In the genomic region with DNA sequence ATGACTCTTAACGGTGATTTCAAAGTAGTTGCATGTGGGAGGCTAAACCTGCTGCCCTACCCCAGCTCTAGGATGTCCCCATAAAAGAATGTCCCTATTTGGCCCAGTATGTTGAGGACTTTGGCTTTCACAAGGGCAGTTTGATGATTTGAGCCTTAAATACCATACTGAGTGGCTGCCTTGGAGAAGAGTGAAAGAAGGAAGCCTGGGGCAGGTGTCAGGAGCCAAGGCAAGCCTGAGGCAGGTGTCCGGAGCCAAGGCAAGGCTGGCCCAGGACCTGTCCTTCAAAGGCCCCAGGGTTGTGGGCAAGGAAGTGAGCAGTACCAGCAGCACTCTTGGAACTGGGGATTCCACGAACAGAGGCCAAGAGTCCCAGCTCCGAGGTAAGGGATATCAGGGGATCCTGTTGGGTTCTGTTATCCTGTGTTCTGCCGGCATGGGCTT, we compare ENCODE assay signal across 1 cellular context.
TF ChIP-seq lines count a peak whose summit lies in the region.

No MANE protein-coding gene starts in this region.

TF ChIP-seq in HepG2, 621 proteins besides CTCF, POLR2A, EP300 and RAD21 (continues in another document):
- peak; percentile 34; the same call in 1 of the 2 replicates for TF ChIP-seq NFKB2 (CRISPR knock-in tag; IDR thresholded peaks at IDR 0.05; ENCODE audit: borderline replicate concordance)
- TF ChIP-seq ZNF501 (CRISPR knock-in tag; IDR thresholded peaks at IDR 0.05), result 0 out of 2 replicates have a peak, but pooled peaks have one; percentile 15
- TF ChIP-seq ZNF572 (CRISPR knock-in tag; IDR thresholded peaks at IDR 0.05), result 0 out of 2 replicates have a peak, but pooled peaks have one; percentile 66
- TF ChIP-seq, protein P1, sequence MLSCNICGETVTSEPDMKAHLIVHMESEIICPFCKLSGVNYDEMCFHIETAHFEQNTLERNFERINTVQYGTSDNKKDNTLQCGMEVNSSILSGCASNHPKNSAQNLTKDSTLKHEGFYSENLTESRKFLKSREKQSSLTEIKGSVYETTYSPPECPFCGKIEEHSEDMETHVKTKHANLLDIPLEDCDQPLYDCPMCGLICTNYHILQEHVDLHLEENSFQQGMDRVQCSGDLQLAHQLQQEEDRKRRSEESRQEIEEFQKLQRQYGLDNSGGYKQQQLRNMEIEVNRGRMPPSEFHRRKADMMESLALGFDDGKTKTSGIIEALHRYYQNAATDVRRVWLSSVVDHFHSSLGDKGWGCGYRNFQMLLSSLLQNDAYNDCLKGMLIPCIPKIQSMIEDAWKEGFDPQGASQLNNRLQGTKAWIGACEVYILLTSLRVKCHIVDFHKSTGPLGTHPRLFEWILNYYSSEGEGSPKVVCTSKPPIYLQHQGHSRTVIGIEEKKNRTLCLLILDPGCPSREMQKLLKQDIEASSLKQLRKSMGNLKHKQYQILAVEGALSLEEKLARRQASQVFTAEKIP (CRISPR knock-in tag; IDR thresholded peaks at IDR 0.05; ENCODE audit: borderline replicate concordance), result no peak
- TF ChIP-seq RBM22 (optimal IDR thresholded peaks at IDR 0.05; ENCODE audit: low read length), result peak; percentile 98
- no peak for TF ChIP-seq ATAD3A (CRISPR knock-in tag; IDR thresholded peaks at IDR 0.05)
- peak; percentile 45; the same call in 1 of the 2 replicates for TF ChIP-seq ZNF44 (CRISPR knock-in tag; IDR thresholded peaks at IDR 0.05)
- TF ChIP-seq, protein P2, sequence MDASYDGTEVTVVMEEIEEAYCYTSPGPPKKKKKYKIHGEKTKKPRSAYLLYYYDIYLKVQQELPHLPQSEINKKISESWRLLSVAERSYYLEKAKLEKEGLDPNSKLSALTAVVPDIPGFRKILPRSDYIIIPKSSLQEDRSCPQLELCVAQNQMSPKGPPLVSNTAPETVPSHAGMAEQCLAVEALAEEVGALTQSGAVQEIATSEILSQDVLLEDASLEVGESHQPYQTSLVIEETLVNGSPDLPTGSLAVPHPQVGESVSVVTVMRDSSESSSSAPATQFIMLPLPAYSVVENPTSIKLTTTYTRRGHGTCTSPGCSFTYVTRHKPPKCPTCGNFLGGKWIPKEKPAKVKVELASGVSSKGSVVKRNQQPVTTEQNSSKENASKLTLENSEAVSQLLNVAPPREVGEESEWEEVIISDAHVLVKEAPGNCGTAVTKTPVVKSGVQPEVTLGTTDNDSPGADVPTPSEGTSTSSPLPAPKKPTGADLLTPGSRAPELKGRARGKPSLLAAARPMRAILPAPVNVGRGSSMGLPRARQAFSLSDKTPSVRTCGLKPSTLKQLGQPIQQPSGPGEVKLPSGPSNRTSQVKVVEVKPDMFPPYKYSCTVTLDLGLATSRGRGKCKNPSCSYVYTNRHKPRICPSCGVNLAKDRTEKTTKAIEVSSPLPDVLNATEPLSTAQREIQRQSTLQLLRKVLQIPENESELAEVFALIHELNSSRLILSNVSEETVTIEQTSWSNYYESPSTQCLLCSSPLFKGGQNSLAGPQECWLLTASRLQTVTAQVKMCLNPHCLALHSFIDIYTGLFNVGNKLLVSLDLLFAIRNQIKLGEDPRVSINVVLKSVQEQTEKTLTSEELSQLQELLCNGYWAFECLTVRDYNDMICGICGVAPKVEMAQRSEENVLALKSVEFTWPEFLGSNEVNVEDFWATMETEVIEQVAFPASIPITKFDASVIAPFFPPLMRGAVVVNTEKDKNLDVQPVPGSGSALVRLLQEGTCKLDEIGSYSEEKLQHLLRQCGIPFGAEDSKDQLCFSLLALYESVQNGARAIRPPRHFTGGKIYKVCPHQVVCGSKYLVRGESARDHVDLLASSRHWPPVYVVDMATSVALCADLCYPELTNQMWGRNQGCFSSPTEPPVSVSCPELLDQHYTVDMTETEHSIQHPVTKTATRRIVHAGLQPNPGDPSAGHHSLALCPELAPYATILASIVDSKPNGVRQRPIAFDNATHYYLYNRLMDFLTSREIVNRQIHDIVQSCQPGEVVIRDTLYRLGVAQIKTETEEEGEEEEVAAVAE (CRISPR knock-in tag; IDR thresholded peaks at IDR 0.05; ENCODE audit: borderline replicate concordance), result no peak
- TF ChIP-seq KLF11 (CRISPR knock-in tag; IDR thresholded peaks at IDR 0.05), result no peak
- TF ChIP-seq ZEB1 (IDR thresholded peaks at IDR 0.05; ENCODE audit: insufficient replicate concordance, low read depth), result peak; percentile 57
- no peak for TF ChIP-seq ZNF569 (CRISPR knock-in tag; IDR thresholded peaks at IDR 0.05; ENCODE audit: borderline replicate concordance)
- TF ChIP-seq PAF1 (CRISPR knock-in tag; IDR thresholded peaks at IDR 0.05), result 0 out of 2 replicates have a peak, but pooled peaks have one; percentile 25
- TF ChIP-seq, protein P3, sequence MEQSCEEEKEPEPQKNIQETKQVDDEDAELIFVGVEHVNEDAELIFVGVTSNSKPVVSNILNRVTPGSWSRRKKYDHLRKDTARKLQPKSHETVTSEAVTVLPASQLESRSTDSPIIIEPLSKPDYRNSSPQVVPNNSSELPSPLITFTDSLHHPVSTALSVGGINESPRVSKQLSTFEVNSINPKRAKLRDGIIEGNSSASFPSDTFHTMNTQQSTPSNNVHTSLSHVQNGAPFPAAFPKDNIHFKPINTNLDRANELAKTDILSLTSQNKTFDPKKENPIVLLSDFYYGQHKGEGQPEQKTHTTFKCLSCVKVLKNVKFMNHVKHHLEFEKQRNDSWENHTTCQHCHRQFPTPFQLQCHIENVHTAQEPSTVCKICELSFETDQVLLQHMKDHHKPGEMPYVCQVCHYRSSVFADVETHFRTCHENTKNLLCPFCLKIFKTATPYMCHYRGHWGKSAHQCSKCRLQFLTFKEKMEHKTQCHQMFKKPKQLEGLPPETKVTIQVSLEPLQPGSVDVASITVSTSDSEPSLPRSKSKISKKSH (CRISPR knock-in tag; IDR thresholded peaks at IDR 0.05; ENCODE audit: borderline replicate concordance), result no peak
- TF ChIP-seq NR1H2 (CRISPR knock-in tag; IDR thresholded peaks at IDR 0.05; ENCODE audit: borderline replicate concordance, low read depth), result no peak
- peak; percentile 73 for TF ChIP-seq AGO2 (optimal IDR thresholded peaks at IDR 0.05; ENCODE audit: low read depth, low read length)
- no peak for TF ChIP-seq RORA (CRISPR knock-in tag; IDR thresholded peaks at IDR 0.05)
- TF ChIP-seq MED13 (CRISPR knock-in tag; IDR thresholded peaks at IDR 0.05), result no peak
- TF ChIP-seq, protein P4, sequence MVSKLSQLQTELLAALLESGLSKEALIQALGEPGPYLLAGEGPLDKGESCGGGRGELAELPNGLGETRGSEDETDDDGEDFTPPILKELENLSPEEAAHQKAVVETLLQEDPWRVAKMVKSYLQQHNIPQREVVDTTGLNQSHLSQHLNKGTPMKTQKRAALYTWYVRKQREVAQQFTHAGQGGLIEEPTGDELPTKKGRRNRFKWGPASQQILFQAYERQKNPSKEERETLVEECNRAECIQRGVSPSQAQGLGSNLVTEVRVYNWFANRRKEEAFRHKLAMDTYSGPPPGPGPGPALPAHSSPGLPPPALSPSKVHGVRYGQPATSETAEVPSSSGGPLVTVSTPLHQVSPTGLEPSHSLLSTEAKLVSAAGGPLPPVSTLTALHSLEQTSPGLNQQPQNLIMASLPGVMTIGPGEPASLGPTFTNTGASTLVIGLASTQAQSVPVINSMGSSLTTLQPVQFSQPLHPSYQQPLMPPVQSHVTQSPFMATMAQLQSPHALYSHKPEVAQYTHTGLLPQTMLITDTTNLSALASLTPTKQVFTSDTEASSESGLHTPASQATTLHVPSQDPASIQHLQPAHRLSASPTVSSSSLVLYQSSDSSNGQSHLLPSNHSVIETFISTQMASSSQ (IDR thresholded peaks at IDR 0.05; ENCODE audit: low read depth), result no peak
- TF ChIP-seq, protein P4 (CRISPR knock-in tag; IDR thresholded peaks at IDR 0.05; ENCODE audit: borderline replicate concordance), result no peak
- TF ChIP-seq ZNF891 (CRISPR knock-in tag; IDR thresholded peaks at IDR 0.05), result peak; percentile 94
- TF ChIP-seq HOXA7 (CRISPR knock-in tag; IDR thresholded peaks at IDR 0.05), result no peak
- TF ChIP-seq TBP (CRISPR knock-in tag; IDR thresholded peaks at IDR 0.05), result no peak
- TF ChIP-seq, protein P5, sequence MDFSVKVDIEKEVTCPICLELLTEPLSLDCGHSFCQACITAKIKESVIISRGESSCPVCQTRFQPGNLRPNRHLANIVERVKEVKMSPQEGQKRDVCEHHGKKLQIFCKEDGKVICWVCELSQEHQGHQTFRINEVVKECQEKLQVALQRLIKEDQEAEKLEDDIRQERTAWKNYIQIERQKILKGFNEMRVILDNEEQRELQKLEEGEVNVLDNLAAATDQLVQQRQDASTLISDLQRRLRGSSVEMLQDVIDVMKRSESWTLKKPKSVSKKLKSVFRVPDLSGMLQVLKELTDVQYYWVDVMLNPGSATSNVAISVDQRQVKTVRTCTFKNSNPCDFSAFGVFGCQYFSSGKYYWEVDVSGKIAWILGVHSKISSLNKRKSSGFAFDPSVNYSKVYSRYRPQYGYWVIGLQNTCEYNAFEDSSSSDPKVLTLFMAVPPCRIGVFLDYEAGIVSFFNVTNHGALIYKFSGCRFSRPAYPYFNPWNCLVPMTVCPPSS (IDR thresholded peaks at IDR 0.05), result no peak
- no peak for TF ChIP-seq EZH2 (conservative IDR thresholded peaks at IDR 0.05; ENCODE audit: low read depth, low read length)
- 0 out of 2 replicates have a peak, but pooled peaks have one; percentile 27 for TF ChIP-seq EED (CRISPR knock-in tag; IDR thresholded peaks at IDR 0.05)
- TF ChIP-seq SOX5 (CRISPR knock-in tag; IDR thresholded peaks at IDR 0.05; ENCODE audit: borderline replicate concordance), result no peak
- no peak for TF ChIP-seq ZFP41 (CRISPR knock-in tag; IDR thresholded peaks at IDR 0.05; ENCODE audit: borderline replicate concordance)
- TF ChIP-seq ONECUT2 (CRISPR knock-in tag; IDR thresholded peaks at IDR 0.05), result no peak
- no peak for TF ChIP-seq STAT5B (CRISPR knock-in tag; IDR thresholded peaks at IDR 0.05)
- TF ChIP-seq ZNF546 (CRISPR knock-in tag; conservative IDR thresholded peaks at IDR 0.05), result no peak
- TF ChIP-seq ZNF614 (CRISPR knock-in tag; IDR thresholded peaks at IDR 0.05; ENCODE audit: borderline replicate concordance), result 0 out of 2 replicates have a peak, but pooled peaks have one; percentile 14
- TF ChIP-seq, protein P6, sequence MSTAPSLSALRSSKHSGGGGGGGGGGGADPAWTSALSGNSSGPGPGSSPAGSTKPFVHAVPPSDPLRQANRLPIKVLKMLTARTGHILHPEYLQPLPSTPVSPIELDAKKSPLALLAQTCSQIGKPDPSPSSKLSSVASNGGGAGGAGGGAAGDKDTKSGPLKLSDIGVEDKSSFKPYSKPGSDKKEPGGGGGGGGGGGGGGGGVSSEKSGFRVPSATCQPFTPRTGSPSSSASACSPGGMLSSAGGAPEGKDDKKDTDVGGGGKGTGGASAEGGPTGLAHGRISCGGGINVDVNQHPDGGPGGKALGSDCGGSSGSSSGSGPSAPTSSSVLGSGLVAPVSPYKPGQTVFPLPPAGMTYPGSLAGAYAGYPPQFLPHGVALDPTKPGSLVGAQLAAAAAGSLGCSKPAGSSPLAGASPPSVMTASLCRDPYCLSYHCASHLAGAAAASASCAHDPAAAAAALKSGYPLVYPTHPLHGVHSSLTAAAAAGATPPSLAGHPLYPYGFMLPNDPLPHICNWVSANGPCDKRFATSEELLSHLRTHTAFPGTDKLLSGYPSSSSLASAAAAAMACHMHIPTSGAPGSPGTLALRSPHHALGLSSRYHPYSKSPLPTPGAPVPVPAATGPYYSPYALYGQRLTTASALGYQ (CRISPR knock-in tag; IDR thresholded peaks at IDR 0.05), result no peak
- no peak for TF ChIP-seq ZNF781 (CRISPR knock-in tag; IDR thresholded peaks at IDR 0.05; ENCODE audit: borderline replicate concordance, not compliant biosample characterization)
- TF ChIP-seq RBFOX2 (IDR thresholded peaks at IDR 0.05; ENCODE audit: low read depth, low read length), result 0 out of 2 replicates have a peak, but pooled peaks have one; percentile 9
- 0 out of 2 replicates have a peak, but pooled peaks have one; percentile 52 for TF ChIP-seq ZNF253 (CRISPR knock-in tag; IDR thresholded peaks at IDR 0.05; ENCODE audit: borderline replicate concordance)
- TF ChIP-seq ZNF264 (CRISPR knock-in tag; IDR thresholded peaks at IDR 0.05), result no peak
- 0 out of 2 replicates have a peak, but pooled peaks have one; percentile 63 for TF ChIP-seq NRL (CRISPR knock-in tag; IDR thresholded peaks at IDR 0.05; ENCODE audit: borderline replicate concordance)
- TF ChIP-seq KAT2B (IDR thresholded peaks at IDR 0.05; ENCODE audit: borderline replicate concordance, low read depth, low read length), result no peak
- TF ChIP-seq PITX1 (CRISPR knock-in tag; IDR thresholded peaks at IDR 0.05), result 0 out of 2 replicates have a peak, but pooled peaks have one; percentile 8
- TF ChIP-seq ZNF34 (CRISPR knock-in tag; IDR thresholded peaks at IDR 0.05; ENCODE audit: borderline replicate concordance), result no peak
